In the genomic region with DNA sequence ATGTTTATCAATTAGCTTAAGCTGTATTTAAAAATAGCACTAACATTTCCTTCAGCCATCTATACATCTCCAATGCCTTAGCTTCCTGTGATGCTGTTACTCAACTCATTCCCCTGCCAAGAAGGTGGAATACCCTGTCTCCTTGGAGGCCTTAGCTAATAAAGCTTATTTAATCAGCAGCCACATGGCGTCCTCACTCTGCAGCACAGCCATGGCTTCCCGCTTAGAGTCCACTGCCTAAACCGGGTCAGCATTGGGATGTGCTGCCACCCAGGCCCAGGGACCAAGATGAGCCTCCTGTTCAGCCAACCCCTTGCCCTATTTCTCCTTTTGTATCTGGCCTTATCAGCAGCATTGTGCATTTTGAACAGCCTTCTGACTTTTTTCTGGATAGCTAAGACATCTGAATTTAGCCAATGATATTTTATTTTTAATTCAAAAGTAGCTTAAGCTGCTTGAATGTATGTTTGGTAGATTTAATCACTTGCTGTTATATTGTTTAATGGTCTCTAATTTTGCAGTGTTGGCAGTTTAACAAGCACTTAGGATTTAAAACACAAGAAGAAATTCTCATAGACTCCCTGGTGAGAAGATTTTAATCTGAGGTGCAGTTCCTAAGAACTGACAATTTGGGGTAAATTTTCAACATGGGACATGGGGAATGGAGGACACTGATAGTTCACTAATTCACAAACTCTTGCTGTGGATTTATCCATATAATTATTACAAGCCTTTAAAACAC, we compare ENCODE assay signal across 9 cellular contexts.
DNase-seq lines count a peak whose midpoint lies in the region; ATAC-seq and TF ChIP-seq lines count a peak whose summit lies in the region.
"Had no signal": no experiment of that assay in that cellular context is flagged by ENCODE, and none has a peak within 500 bp of the region (broad histone marks: within the 10 kb centered on the region; RNA-seq: fewer than 3 reads in every experiment).

No MANE protein-coding gene starts in this region.

- H3K27ac Mint-ChIP-seq in CD8-positive, alpha-beta T cell, result peak overlapping the region; percentile 4
- no peak overlapping the region for H3K27ac Mint-ChIP-seq in stimulated activated effector memory CD8-positive, alpha-beta T cell treated with anti-CD3 and anti-CD28 coated beads, Interleukin-12 subunit alpha, Interleukin-12 subunit beta, amount 100 ng/mL, for 72 hours

- H3K4me2 ChIP-seq in neural cell (ENCODE audit: low read length), result no peak overlapping the region

- no peaks in the 10 kb centered on the region for H3F3A ChIP-seq in neural cell (ENCODE audit: insufficient read depth, low read length, poor library complexity, severe bottlenecking)

- ATAC-seq in CD8-positive, alpha-beta T cell, result no peak
- no peak for ATAC-seq in GM18505 (IDR thresholded peaks at IDR 0.05; ENCODE audit: unreplicated experiment)
- ATAC-seq in HG02610 (IDR thresholded peaks at IDR 0.05; ENCODE audit: unreplicated experiment), result no peak
- ATAC-seq in stimulated activated effector memory CD8-positive, alpha-beta T cell treated with anti-CD3 and anti-CD28 coated beads, Interleukin-12 subunit alpha, Interleukin-12 subunit beta, amount 100 ng/mL, for 72 hours, result no peak

- POLR2A ChIA-PET in CD8-positive, alpha-beta T cell (lab: Charles Lee), result interaction anchor here (0.6 kb wide), 1 partner anchor 269 kb away, joined by 3 read pairs; no protein-coding TSS in a partner anchor

- TF ChIP-seq EP300 in neural cell (conservative IDR thresholded peaks at IDR 0.05; ENCODE audit: poor library complexity, severe bottlenecking), result no peak

- no peak for TF ChIP-seq RAD21 in neural cell (conservative IDR thresholded peaks at IDR 0.05)

- H3K36me3 Mint-ChIP-seq in CD8-positive, alpha-beta T cell, result no peaks in the 10 kb centered on the region
- no peaks in the 10 kb centered on the region for H3K36me3 Mint-ChIP-seq in stimulated activated effector memory CD8-positive, alpha-beta T cell treated with anti-CD3 and anti-CD28 coated beads, Interleukin-12 subunit alpha, Interleukin-12 subunit beta, amount 100 ng/mL, for 72 hours

- TF ChIP-seq POLR2A in GM18505 (IDR thresholded peaks at IDR 0.05; ENCODE audit: borderline replicate concordance, extremely low read depth, insufficient read depth, insufficient read length), result no peak

- H3K4me3 ChIP-seq in CD8-positive, alpha-beta T cell (ENCODE audit: low read depth, low read length), result no peak overlapping the region
- no peak overlapping the region for H3K4me3 ChIP-seq in neural cell (ENCODE audit: low read length)

- no peaks in the 10 kb centered on the region for H3K4me1 ChIP-seq in CD8-positive, alpha-beta T cell (ENCODE audit: insufficient read depth, low read length)

- no peak overlapping the region for H3K4me3 Mint-ChIP-seq in CD8-positive, alpha-beta T cell
- H3K4me3 Mint-ChIP-seq in stimulated activated effector memory CD8-positive, alpha-beta T cell treated with anti-CD3 and anti-CD28 coated beads, Interleukin-12 subunit alpha, Interleukin-12 subunit beta, amount 100 ng/mL, for 72 hours, result no peak overlapping the region

- no peaks in the 10 kb centered on the region for H3K9me2 ChIP-seq in neural cell (ENCODE audit: insufficient read depth, low read length)

- H3K4me1 Mint-ChIP-seq in CD8-positive, alpha-beta T cell (ENCODE audit: low read depth), result no peaks in the 10 kb centered on the region
- H3K4me1 Mint-ChIP-seq in stimulated activated effector memory CD8-positive, alpha-beta T cell treated with anti-CD3 and anti-CD28 coated beads, Interleukin-12 subunit alpha, Interleukin-12 subunit beta, amount 100 ng/mL, for 72 hours, result no peaks in the 10 kb centered on the region

- H4K20me1 ChIP-seq in neural cell (ENCODE audit: insufficient read depth), result no peaks in the 10 kb centered on the region

- H3K27me3 Mint-ChIP-seq in CD8-positive, alpha-beta T cell (ENCODE audit: low read depth), result no peaks in the 10 kb centered on the region

- no peaks in the 10 kb centered on the region for H3K27me3 ChIP-seq in CD8-positive, alpha-beta T cell (ENCODE audit: insufficient read depth, low read length)
- H3K27me3 ChIP-seq in neural cell (ENCODE audit: insufficient read depth, low read depth, low read length), result no peaks in the 10 kb centered on the region

- H3K9ac ChIP-seq in neural cell (ENCODE audit: low read length), result no peak overlapping the region

- no peaks in the 10 kb centered on the region for H3K9me3 Mint-ChIP-seq in CD8-positive, alpha-beta T cell
- no peaks in the 10 kb centered on the region for H3K9me3 Mint-ChIP-seq in stimulated activated effector memory CD8-positive, alpha-beta T cell treated with anti-CD3 and anti-CD28 coated beads, Interleukin-12 subunit alpha, Interleukin-12 subunit beta, amount 100 ng/mL, for 72 hours

- TF ChIP-seq CTCF in CD8-positive, alpha-beta T cell (IDR thresholded peaks at IDR 0.05), result no peak
- TF ChIP-seq CTCF in neural cell (IDR thresholded peaks at IDR 0.05; ENCODE audit: poor library complexity, severe bottlenecking), result peak; percentile 17

- intact Hi-C loops in CD8-positive, alpha-beta T cell (cut with DNase I, micrococcal nuclease), result loop anchor here (1.0 to 10.0 kb wide), 4 partner anchors 313 to 860 kb away; a partner anchor contains a TSS

- no peaks in the 10 kb centered on the region for H3K9me3 ChIP-seq in CD8-positive, alpha-beta T cell (ENCODE audit: low read length)
- H3K9me3 ChIP-seq in neural cell (ENCODE audit: low read length), result no peaks in the 10 kb centered on the region

- CTCF ChIA-PET in CD8-positive, alpha-beta T cell (lab: Charles Lee), result interaction anchor here (0.6 to 3.1 kb wide), 16 partner anchors 9 to 866 kb away, joined by 3 to 36 read pairs (median 4); no protein-coding TSS in a partner anchor

- no peak for DNase-seq in CD8-positive, alpha-beta T cell
- DNase-seq in NCI-H226, result peak; percentile 74
- DNase-seq in epithelial cell of prostate (ENCODE audit: low read depth, low spot score), result no peak
- no peak for DNase-seq in stimulated activated CD4-positive, alpha-beta T cell treated with anti-CD3 and anti-CD28 coated beads, Interleukin-2, amount 100 ng/mL, for 48 hours
- DNase-seq in stimulated activated effector memory CD8-positive, alpha-beta T cell treated with anti-CD3 and anti-CD28 coated beads, Interleukin-12 subunit alpha, Interleukin-12 subunit beta, amount 100 ng/mL, for 72 hours (ENCODE audit: low spot score in 2 of 2), result no peak
- DNase-seq: stimulated activated naive CD4-positive, alpha-beta T cell treated with Interleukin-2 at 50 U/mL for 16 hours had no signal

- no peak overlapping the region for H2AFZ ChIP-seq in neural cell (ENCODE audit: low read depth, low read length)

- H3K27ac ChIP-seq in CD8-positive, alpha-beta T cell (ENCODE audit: low read depth, low read length), result no peak overlapping the region
- H3K27ac ChIP-seq in epithelial cell of prostate, result peak overlapping the region; percentile 67
- H3K27ac ChIP-seq in neural cell (ENCODE audit: low read length), result peak overlapping the region; percentile 67

- H3K36me3 ChIP-seq in CD8-positive, alpha-beta T cell (ENCODE audit: insufficient read depth, low read length), result no peaks in the 10 kb centered on the region
- H3K36me3 ChIP-seq in neural cell (ENCODE audit: insufficient read depth, low read length), result no peaks in the 10 kb centered on the region

- no peaks in the 10 kb centered on the region for H3K79me2 ChIP-seq in neural cell (replicated peaks; ENCODE audit: insufficient read depth, low read length)

TF ChIP-seq in neural cell, 6 proteins besides CTCF, POLR2A, EP300 and RAD21:
- TF ChIP-seq TAF1 (IDR thresholded peaks at IDR 0.05; ENCODE audit: low read depth) (no peak), MXI1 (conservative IDR thresholded peaks at IDR 0.05; ENCODE audit: poor library complexity, severe bottlenecking) (no peak)
